In genomic region chr1:22711071-22711470, GRCh38 we compare ENCODE assay signal across 9 cellular contexts. TPM values are rescaled to one million over a fixed set of nuclear protein-coding genes. Genes with fewer than 3 reads are reported as not detected.
DNase-seq lines count a peak whose midpoint lies in the region; ATAC-seq and TF ChIP-seq lines count a peak whose summit lies in the region.
"Had no signal": no experiment of that assay in that cellular context is flagged by ENCODE, and none has a peak within 500 bp of the region (broad histone marks: within the 10 kb centered on the region; RNA-seq: fewer than 3 reads in every experiment).

No MANE protein-coding gene starts in this region.

- no peak overlapping the region for H2AFZ ChIP-seq in parathyroid adenoma

- no peak for ATAC-seq in GM18867 (IDR thresholded peaks at IDR 0.05; ENCODE audit: unreplicated experiment)
- ATAC-seq in HG03521 (IDR thresholded peaks at IDR 0.05; ENCODE audit: unreplicated experiment): no peak
- no peak for ATAC-seq in stimulated activated memory B cell treated with anti-CD40 and anti-IgM and Interleukin-4, amounts not matched to agents 10 μg/mL and 1 μg/mL and 100 μg/mL, for 72 hours

- H3K27me3 ChIP-seq in BLaER1 (peaks cover 45% of the 10 kb centered on the region), HUES48 (ENCODE audit: control insufficient read depth, insufficient read depth, low read length) (peaks cover 33% of the 10 kb centered on the region), parathyroid adenoma (ENCODE audit: control insufficient read depth, insufficient read depth, low read length) (no peaks in the 10 kb centered on the region)

- H3K9me3 ChIP-seq in BLaER1 (no peaks in the 10 kb centered on the region), HUES48 (ENCODE audit: control insufficient read depth, insufficient read depth, low read length) (no peaks in the 10 kb centered on the region), parathyroid adenoma (ENCODE audit: control insufficient read depth, low read length) (no peaks in the 10 kb centered on the region)

- H3K4me1 Mint-ChIP-seq in CD14-positive monocyte: peaks cover 29% of the 10 kb centered on the region
- H3K4me1 Mint-ChIP-seq in stimulated activated memory B cell treated with anti-CD40 and anti-IgM and Interleukin-4, amounts not matched to agents 10 μg/mL and 1 μg/mL and 100 μg/mL, for 72 hours: peaks cover 23% of the 10 kb centered on the region

- no peaks in the 10 kb centered on the region for H3K79me2 ChIP-seq in parathyroid adenoma

- no peak overlapping the region for H3K27ac Mint-ChIP-seq in CD14-positive monocyte
- no peak overlapping the region for H3K27ac Mint-ChIP-seq in stimulated activated memory B cell treated with anti-CD40 and anti-IgM and Interleukin-4, amounts not matched to agents 10 μg/mL and 1 μg/mL and 100 μg/mL, for 72 hours

- peaks cover 7 to 8% of the 10 kb centered on the region in 2 donors for H3K36me3 Mint-ChIP-seq in CD14-positive monocyte
- H3K36me3 Mint-ChIP-seq in stimulated activated memory B cell treated with anti-CD40 and anti-IgM and Interleukin-4, amounts not matched to agents 10 μg/mL and 1 μg/mL and 100 μg/mL, for 72 hours: no peaks in the 10 kb centered on the region

- TF ChIP-seq CTCF in epithelial cell of proximal tubule (conservative IDR thresholded peaks at IDR 0.05; ENCODE audit: low read depth, low read length): no peak
- TF ChIP-seq CTCF in parathyroid adenoma (IDR thresholded peaks at IDR 0.05): no peak
- no peak for TF ChIP-seq CTCF in CD14-positive monocyte (IDR thresholded peaks at IDR 0.05)

- H3K27me3 Mint-ChIP-seq in CD14-positive monocyte (ENCODE audit: low read depth in 3 of 3): peaks cover 38 to 61% (median 45%) of the 10 kb centered on the region in 3 donors
- H3K27me3 Mint-ChIP-seq in stimulated activated memory B cell treated with anti-CD40 and anti-IgM and Interleukin-4, amounts not matched to agents 10 μg/mL and 1 μg/mL and 100 μg/mL, for 72 hours: peaks cover 72% of the 10 kb centered on the region

- DNase-seq in epithelial cell of proximal tubule (ENCODE audit: low read depth) (no peak), CD14-positive monocyte (ENCODE audit: low spot score) (no peak)
- DNase-seq: NCI-H2029 had no signal

- H3K9ac ChIP-seq in BLaER1 (0 out of 2 replicates have a peak overlapping the region, but pooled peaks have one; percentile 86), HUES48 (ENCODE audit: low read depth, low read length) (no peak overlapping the region), parathyroid adenoma (no peak overlapping the region)

- H3K4me3 ChIP-seq in BLaER1: peak overlapping the region; percentile 71
- peak overlapping the region; percentile 59; the same call in 1 of the 2 replicates for H3K4me3 ChIP-seq in HUES48 (ENCODE audit: low read depth, low read length)
- H3K4me3 ChIP-seq in epithelial cell of proximal tubule (ENCODE audit: low read depth, low read length): peak overlapping the region; percentile 64
- H3K4me3 ChIP-seq in parathyroid adenoma (ENCODE audit: low read depth, low read length): no peak overlapping the region

- H3K4me3 Mint-ChIP-seq in CD14-positive monocyte: no peak overlapping the region
- H3K4me3 Mint-ChIP-seq in stimulated activated memory B cell treated with anti-CD40 and anti-IgM and Interleukin-4, amounts not matched to agents 10 μg/mL and 1 μg/mL and 100 μg/mL, for 72 hours: no peak overlapping the region

- H3K27ac ChIP-seq in BLaER1 (no peak overlapping the region), HUES48 (ENCODE audit: low read depth, low read length) (no peak overlapping the region), parathyroid adenoma (no peak overlapping the region)

- H3K4me1 ChIP-seq in BLaER1 (peaks cover 43% of the 10 kb centered on the region), HUES48 (ENCODE audit: control insufficient read depth, insufficient read depth, low read length) (peaks cover 5% of the 10 kb centered on the region), parathyroid adenoma (no peaks in the 10 kb centered on the region)

- intact Hi-C loops in CD14-positive monocyte (cut with micrococcal nuclease): loop anchor here in 1 of 2 donors (5.0 kb wide), 1 partner anchor 36 kb away; no protein-coding TSS in a partner anchor

- peaks cover 38% of the 10 kb centered on the region for H4K20me1 ChIP-seq in BLaER1

- H3K4me2 ChIP-seq in BLaER1 (peak overlapping the region; percentile 92), parathyroid adenoma (ENCODE audit: low read length) (peak overlapping the region; percentile 71)

- peaks cover 0 to 10% (median 0%) of the 10 kb centered on the region in 7 donors for H3K9me3 Mint-ChIP-seq in CD14-positive monocyte
- no peaks in the 10 kb centered on the region for H3K9me3 Mint-ChIP-seq in stimulated activated memory B cell treated with anti-CD40 and anti-IgM and Interleukin-4, amounts not matched to agents 10 μg/mL and 1 μg/mL and 100 μg/mL, for 72 hours

- no peaks in the 10 kb centered on the region for H3K36me3 ChIP-seq in BLaER1
- H3K36me3 ChIP-seq in HUES48 (ENCODE audit: control insufficient read depth, insufficient read depth, low read length): no peaks in the 10 kb centered on the region
- H3K36me3 ChIP-seq in parathyroid adenoma (ENCODE audit: control insufficient read depth, insufficient read depth, low read length): no peaks in the 10 kb centered on the region

RNA-seq across cellular contexts. Expression of gene EPHB2, which starts 0.4 kb away (rescaled TPM):
- total RNA-seq in epithelial cell of proximal tubule: 47.8 and 93.6 TPM in 2 replicates
- polyA plus RNA-seq in CD14-positive monocyte: 1 to 10 TPM; 2.9 to 3.4 TPM

RNA-seq across cellular contexts. Expression of gene C1QB, which starts 58.0 kb away (rescaled TPM):
- total RNA-seq in epithelial cell of proximal tubule: not detected in 2 replicates
- polyA plus RNA-seq in CD14-positive monocyte: 1 to 10 TPM; 3.9 to 6.4 TPM
